8 cellular contexts compared by ENCODE assay signal in the genomic region with DNA sequence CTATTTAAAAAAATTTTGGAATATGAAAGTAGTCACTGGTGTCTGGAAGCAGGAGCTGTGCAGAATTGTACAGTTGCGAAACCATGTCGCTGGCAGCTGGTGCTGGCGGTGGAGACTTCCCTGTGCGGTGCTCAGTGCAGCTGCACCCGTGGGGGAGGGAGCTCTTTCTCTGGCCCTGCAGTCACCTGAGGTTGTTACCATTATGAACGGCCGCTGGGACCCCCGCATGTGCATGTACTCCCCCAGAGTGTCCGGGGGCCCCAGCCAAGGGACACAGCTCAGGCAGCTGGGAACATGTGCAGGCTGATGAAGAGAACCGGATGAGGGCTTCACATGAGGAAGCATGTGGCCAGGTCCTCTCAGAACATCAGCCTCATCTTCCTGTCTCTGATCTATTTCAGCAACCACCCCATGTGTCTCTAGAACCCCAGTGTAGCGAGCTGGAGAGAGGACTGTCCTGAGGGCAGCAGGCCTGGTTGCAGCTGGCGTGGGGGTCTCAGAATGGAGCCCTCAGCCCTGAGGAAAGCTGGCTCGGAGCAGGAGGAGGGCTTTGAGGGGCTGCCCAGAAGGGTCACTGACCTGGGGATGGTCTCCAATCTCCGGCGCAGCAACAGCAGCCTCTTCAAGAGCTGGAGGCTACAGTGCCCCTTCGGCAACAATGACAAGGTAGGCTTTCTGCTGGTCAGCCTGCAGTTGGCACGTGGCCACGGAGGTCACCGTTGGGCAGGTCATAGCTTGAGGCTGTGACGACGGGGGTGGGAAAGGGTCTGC. TPM values are rescaled to one million over a fixed set of nuclear protein-coding genes. Genes with fewer than 3 reads are reported as not detected.
A peak's percentile ranks its signal among the peaks of the same experiment; 100 is the strongest.
DNase-seq lines count a peak whose midpoint lies in the region; ATAC-seq and TF ChIP-seq lines count a peak whose summit lies in the region.

A gene (plus strand): TSS at position 422 of the 771 bp plus-strand sequence. CDS start 80 bp downstream, at position 502.

- peak in 1 of 4 donors; percentile 43 for TF ChIP-seq POLR2A in upper lobe of left lung (IDR thresholded peaks at IDR 0.05)

- no peaks in the 10 kb centered on the region for H3K9me3 Mint-ChIP-seq in CD8-positive, alpha-beta T cell
- no peaks in the 10 kb centered on the region for H3K9me3 Mint-ChIP-seq in immature natural killer cell
- no peaks in the 10 kb centered on the region for H3K9me3 Mint-ChIP-seq in mesothelial cell of epicardium

- intact Hi-C loops in CD8-positive, alpha-beta T cell (cut with DNase I, micrococcal nuclease), result no loop called here

- POLR2A ChIA-PET in CD8-positive, alpha-beta T cell (lab: Charles Lee), result interaction anchor here (0.6 to 2.6 kb wide), 4 partner anchors 11 to 631 kb away, joined by 3 to 12 read pairs (median 3); a partner anchor contains a TSS

- peak in 5 of 7 experiments; percentile 13 to 70 (median 33) for DNase-seq in CD8-positive, alpha-beta T cell
- DNase-seq in activated T-cell treated with anti-CD3 and anti-CD28 coated beads for 24 hours (ENCODE audit: low read depth), result peak; percentile 21
- peak; percentile 44 to 51 (median 50) for DNase-seq in immature natural killer cell
- peak; percentile 73 to 75 for DNase-seq in upper lobe of left lung
- DNase-seq in NCI-H526 (lab: John Stamatoyannopoulos, UW), result no peak
- no peak for DNase-seq in mesothelial cell of epicardium (ENCODE audit: low spot score in 2 of 2, unreplicated experiment in 2 of 2)

- no peak within 1 kb of the TSS for H3K27ac ChIP-seq in CD8-positive, alpha-beta T cell (ENCODE audit: low read depth, low read length)
- peak within 1 kb of the TSS; percentile 76 to 86 (median 78) for H3K27ac ChIP-seq in upper lobe of left lung

- no peaks in the 10 kb centered on the region for H3K27me3 ChIP-seq in CD8-positive, alpha-beta T cell (ENCODE audit: insufficient read depth, low read length)
- H3K27me3 ChIP-seq in upper lobe of left lung, result peaks cover 0 to 20% (median 10%) of the 10 kb centered on the region in 4 donors

- CTCF ChIA-PET in CD8-positive, alpha-beta T cell (lab: Charles Lee), result interaction anchor here (1.1 to 1.2 kb wide), 2 partner anchors 11 to 127 kb away, joined by 3 read pairs; no protein-coding TSS in a partner anchor

- peak within 1 kb of the TSS; percentile 11 for H3K4me3 ChIP-seq in CD8-positive, alpha-beta T cell (ENCODE audit: low read depth, low read length)
- H3K4me3 ChIP-seq in upper lobe of left lung, result peak within 1 kb of the TSS in 3 of 4 donors; percentile 21 to 38 (median 25)

- TF ChIP-seq EP300 in upper lobe of left lung (IDR thresholded peaks at IDR 0.05), result no peak

- peaks cover 42% of the 10 kb centered on the region for H3K4me1 Mint-ChIP-seq in CD8-positive, alpha-beta T cell (ENCODE audit: low read depth)
- peaks cover 50 to 51% of the 10 kb centered on the region in 2 donors for H3K4me1 Mint-ChIP-seq in immature natural killer cell
- no peaks in the 10 kb centered on the region for H3K4me1 Mint-ChIP-seq in mesothelial cell of epicardium

- no peak for TF ChIP-seq CTCF in CD8-positive, alpha-beta T cell (IDR thresholded peaks at IDR 0.05)
- TF ChIP-seq CTCF in upper lobe of left lung (IDR thresholded peaks at IDR 0.05), result no peak
- TF ChIP-seq CTCF in mesothelial cell of epicardium (IDR thresholded peaks at IDR 0.05; ENCODE audit: unreplicated experiment), result no peak

- H3K4me3 Mint-ChIP-seq in CD8-positive, alpha-beta T cell, result peak within 1 kb of the TSS; percentile 83
- peak within 1 kb of the TSS; percentile 87 to 95 (median 91) for H3K4me3 Mint-ChIP-seq in immature natural killer cell
- H3K4me3 Mint-ChIP-seq in mesothelial cell of epicardium, result no peak within 1 kb of the TSS

- peak within 1 kb of the TSS; percentile 67 for H3K27ac Mint-ChIP-seq in CD8-positive, alpha-beta T cell
- H3K27ac Mint-ChIP-seq in immature natural killer cell (peak within 1 kb of the TSS; percentile 65 to 82 (median 74)), mesothelial cell of epicardium (no peak within 1 kb of the TSS)

- no peaks in the 10 kb centered on the region for H3K9me3 ChIP-seq in CD8-positive, alpha-beta T cell (ENCODE audit: low read length)
- H3K9me3 ChIP-seq in upper lobe of left lung, result no peaks in the 10 kb centered on the region

- H3K36me3 ChIP-seq in CD8-positive, alpha-beta T cell (ENCODE audit: insufficient read depth, low read length), result no peaks in the 10 kb centered on the region
- no peaks in the 10 kb centered on the region for H3K36me3 ChIP-seq in upper lobe of left lung

- peaks cover 49% of the 10 kb centered on the region for H3K4me1 ChIP-seq in CD8-positive, alpha-beta T cell (ENCODE audit: insufficient read depth, low read length)
- peaks cover 4 to 46% (median 25%) of the 10 kb centered on the region in 4 donors for H3K4me1 ChIP-seq in upper lobe of left lung

- ATAC-seq in CD8-positive, alpha-beta T cell, result peak; percentile 80
- peak; percentile 40 for ATAC-seq in HG02759 (IDR thresholded peaks at IDR 0.05; ENCODE audit: unreplicated experiment)
- peak; percentile 36 to 80 for ATAC-seq in upper lobe of left lung (ENCODE audit: low FRiP score in 2 of 2)
- ATAC-seq in GM18861 (IDR thresholded peaks at IDR 0.05; ENCODE audit: unreplicated experiment), result no peak

- H3K27me3 Mint-ChIP-seq in CD8-positive, alpha-beta T cell (ENCODE audit: low read depth), result peaks cover 2% of the 10 kb centered on the region
- H3K27me3 Mint-ChIP-seq in immature natural killer cell (ENCODE audit: low read depth in 3 of 3), result peaks cover 2 to 9% (median 2%) of the 10 kb centered on the region in 3 donors
- peaks cover 2% of the 10 kb centered on the region for H3K27me3 Mint-ChIP-seq in mesothelial cell of epicardium (ENCODE audit: low read depth)

- 51 to 57% methylated on average over 10 to 21 of the region's 21 CpGs for WGBS in upper lobe of left lung, 2 donors

- H3K36me3 Mint-ChIP-seq in CD8-positive, alpha-beta T cell, result no peaks in the 10 kb centered on the region
- H3K36me3 Mint-ChIP-seq in immature natural killer cell (peaks cover 5 to 24% (median 23%) of the 10 kb centered on the region in 3 donors), mesothelial cell of epicardium (no peaks in the 10 kb centered on the region)

RNA-seq across cellular contexts. Expression of the gene that starts here (rescaled TPM):
- total RNA-seq in CD8-positive, alpha-beta T cell, result 1 to 10 TPM; 1.2 to 2.0 TPM
- polyA plus RNA-seq in immature natural killer cell, result 10 to 100 TPM in 1 of 3 donors, 1 to 10 TPM in 2; 3.0 to 11.1 (median 4.4) TPM
- total RNA-seq in upper lobe of left lung (10 to 100 TPM in 4 of 6 donors, 1 to 10 TPM in 2; 2.2 to 37.7 (median 12.7) TPM), mesothelial cell of epicardium (0.09 to 0.16 TPM (median 0.09 TPM) in 3 replicates)

Comparison
In these comparisons a context has a peak if more than half of its experiments do, and no peak if none do; other contexts are left out.
1. DNase-seq: peak in CD8-positive, alpha-beta T cell (5 of 7), activated T-cell treated with anti-CD3 and anti-CD28 coated beads for 24 hours (single experiment), immature natural killer cell (3 of 3) and upper lobe of left lung (2 of 2); none in NCI-H526 (0 of 2) and mesothelial cell of epicardium (0 of 2).